8 cellular contexts compared by ENCODE assay signal in genomic region chr7:75171822-75172221, GRCh38.
DNase-seq lines count a peak whose midpoint lies in the region; ATAC-seq and TF ChIP-seq lines count a peak whose summit lies in the region.
"Not testable (repeated sequence)": the region's sequence is repeated elsewhere in the genome, so short reads cannot be mapped to it uniquely, and the experiment has no call there.

No MANE protein-coding gene starts in this region.

- H3K4me1 ChIP-seq in right lobe of liver; aorta (ENCODE audit: control insufficient read depth in 1 of 2, insufficient read depth in 2 of 2, low read length in 2 of 2): not testable (repeated sequence)

- not testable (repeated sequence) for H3K27me3 ChIP-seq in right lobe of liver; aorta (ENCODE audit: control insufficient read depth in 1 of 2, insufficient read depth in 2 of 2, low read length in 1 of 2)

- POLR2A ChIA-PET in activated naive CD8-positive, alpha-beta T cell treated with anti-CD3 and anti-CD28 coated beads, Interleukin-2, amount 10 ng/mL, durations not matched to agents 7 days and 5 days (lab: Charles Lee) = not testable (repeated sequence)

- WGBS in right lobe of liver (ENCODE audit: insufficient coverage, low coverage, low lambda C conversion rate, missing lambda C conversion rate) = no CpG with 5 or more reads among the region's 15 CpGs
- WGBS in aorta, 2 donors = no CpG with 5 or more reads among the region's 15 CpGs

- TF ChIP-seq CTCF in right lobe of liver (IDR thresholded peaks at IDR 0.05) = not testable (repeated sequence)

- H3K4me1 Mint-ChIP-seq in activated naive CD8-positive, alpha-beta T cell treated with anti-CD3 and anti-CD28 coated beads, Interleukin-2, amount 10 ng/mL, durations not matched to agents 7 days and 5 days = not testable (repeated sequence)

- H3K9me3 ChIP-seq in right lobe of liver; aorta (ENCODE audit: control insufficient read depth, low read length): not testable (repeated sequence)

- not testable (repeated sequence) for H3K27me3 Mint-ChIP-seq in activated naive CD8-positive, alpha-beta T cell treated with anti-CD3 and anti-CD28 coated beads, Interleukin-2, amount 10 ng/mL, durations not matched to agents 7 days and 5 days

- TF ChIP-seq POLR2A in right lobe of liver (IDR thresholded peaks at IDR 0.05) = not testable (repeated sequence)

- H3K4me3 ChIP-seq in right lobe of liver; aorta (ENCODE audit: low read length in 2 of 2): not testable (repeated sequence)

- not testable (repeated sequence) for H3K27ac ChIP-seq in right lobe of liver; aorta (ENCODE audit: low read depth in 1 of 2, low read length in 2 of 2)

- ATAC-seq in GM18868 (IDR thresholded peaks at IDR 0.05; ENCODE audit: unreplicated experiment) = peak; percentile 85
- peak; percentile 73 for ATAC-seq in GM19467 (IDR thresholded peaks at IDR 0.05; ENCODE audit: unreplicated experiment)
- peak; percentile 83 for ATAC-seq in HG02571 (IDR thresholded peaks at IDR 0.05; ENCODE audit: unreplicated experiment)
- peak; percentile 70 for ATAC-seq in HG03039 (IDR thresholded peaks at IDR 0.05; ENCODE audit: unreplicated experiment)
- peak; percentile 77 for ATAC-seq in HG03442 (IDR thresholded peaks at IDR 0.05; ENCODE audit: unreplicated experiment)
- ATAC-seq in activated naive CD8-positive, alpha-beta T cell treated with anti-CD3 and anti-CD28 coated beads, Interleukin-2, amount 10 ng/mL, durations not matched to agents 7 days and 5 days (ENCODE audit: low read depth) = peak; percentile 50
- peak; percentile 67 to 79 (median 72) for ATAC-seq in right lobe of liver
- peak; percentile 74 for ATAC-seq in aorta (ENCODE audit: low FRiP score)

- not testable (repeated sequence) for H3K9me3 Mint-ChIP-seq in activated naive CD8-positive, alpha-beta T cell treated with anti-CD3 and anti-CD28 coated beads, Interleukin-2, amount 10 ng/mL, durations not matched to agents 7 days and 5 days

- not testable (repeated sequence) for H3K36me3 ChIP-seq in right lobe of liver; aorta (ENCODE audit: control insufficient read depth in 1 of 2, insufficient read depth in 2 of 2, low read length in 1 of 2)

- H3K4me3 Mint-ChIP-seq in activated naive CD8-positive, alpha-beta T cell treated with anti-CD3 and anti-CD28 coated beads, Interleukin-2, amount 10 ng/mL, durations not matched to agents 7 days and 5 days = not testable (repeated sequence)

- H3K27ac Mint-ChIP-seq in activated naive CD8-positive, alpha-beta T cell treated with anti-CD3 and anti-CD28 coated beads, Interleukin-2, amount 10 ng/mL, durations not matched to agents 7 days and 5 days = not testable (repeated sequence)

- not testable (repeated sequence) for H3K36me3 Mint-ChIP-seq in activated naive CD8-positive, alpha-beta T cell treated with anti-CD3 and anti-CD28 coated beads, Interleukin-2, amount 10 ng/mL, durations not matched to agents 7 days and 5 days

- intact Hi-C loops in right lobe of liver (cut with DNase I); aorta (cut with DNase I): not testable (repeated sequence)

- not testable (repeated sequence) for DNase-seq in activated naive CD8-positive, alpha-beta T cell treated with anti-CD3 and anti-CD28 coated beads, Interleukin-2, amount 10 ng/mL, durations not matched to agents 7 days and 5 days; right lobe of liver; aorta
